ENCODE assay signal across 2 cellular contexts in the genomic region with DNA sequence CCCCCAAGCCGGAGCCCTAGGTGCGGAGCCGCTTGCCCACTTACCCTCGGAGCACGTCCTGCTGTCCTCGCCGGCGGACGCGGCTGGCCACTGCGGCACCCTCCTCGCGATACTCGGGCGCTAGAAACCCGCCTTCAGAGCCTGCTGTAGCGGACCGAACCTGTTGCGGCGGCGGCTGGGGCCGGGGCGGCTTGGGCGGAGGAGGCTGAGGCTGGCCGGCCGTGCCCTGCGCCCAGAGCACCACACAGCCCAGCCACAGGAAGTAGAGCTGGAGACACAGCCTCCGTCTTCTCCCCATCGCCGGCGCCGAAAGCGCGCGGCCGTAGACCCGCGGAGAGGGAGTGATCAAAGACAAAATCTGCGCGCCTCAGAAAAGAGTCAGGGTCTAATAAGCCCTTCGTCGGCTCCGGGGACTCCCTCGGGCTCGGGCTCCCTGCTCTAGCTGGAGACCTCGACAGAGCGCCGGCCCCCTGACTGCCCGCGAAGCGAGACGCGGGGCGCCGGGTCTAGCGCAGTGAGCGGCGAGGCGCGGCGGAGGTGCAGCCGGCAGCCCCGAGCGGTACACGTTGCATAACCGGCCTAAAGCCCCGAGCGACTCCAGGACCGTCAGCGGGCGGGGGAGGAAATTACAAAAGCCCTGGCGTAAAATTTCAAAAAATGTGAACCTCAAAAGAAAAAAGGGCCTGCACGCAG.
TF ChIP-seq lines count a peak whose summit lies in the region.

No MANE protein-coding gene starts in this region.

TF ChIP-seq in A549, 52 proteins besides CTCF, POLR2A, EP300 and RAD21 (continued from another document):
- TF ChIP-seq, protein P1, sequence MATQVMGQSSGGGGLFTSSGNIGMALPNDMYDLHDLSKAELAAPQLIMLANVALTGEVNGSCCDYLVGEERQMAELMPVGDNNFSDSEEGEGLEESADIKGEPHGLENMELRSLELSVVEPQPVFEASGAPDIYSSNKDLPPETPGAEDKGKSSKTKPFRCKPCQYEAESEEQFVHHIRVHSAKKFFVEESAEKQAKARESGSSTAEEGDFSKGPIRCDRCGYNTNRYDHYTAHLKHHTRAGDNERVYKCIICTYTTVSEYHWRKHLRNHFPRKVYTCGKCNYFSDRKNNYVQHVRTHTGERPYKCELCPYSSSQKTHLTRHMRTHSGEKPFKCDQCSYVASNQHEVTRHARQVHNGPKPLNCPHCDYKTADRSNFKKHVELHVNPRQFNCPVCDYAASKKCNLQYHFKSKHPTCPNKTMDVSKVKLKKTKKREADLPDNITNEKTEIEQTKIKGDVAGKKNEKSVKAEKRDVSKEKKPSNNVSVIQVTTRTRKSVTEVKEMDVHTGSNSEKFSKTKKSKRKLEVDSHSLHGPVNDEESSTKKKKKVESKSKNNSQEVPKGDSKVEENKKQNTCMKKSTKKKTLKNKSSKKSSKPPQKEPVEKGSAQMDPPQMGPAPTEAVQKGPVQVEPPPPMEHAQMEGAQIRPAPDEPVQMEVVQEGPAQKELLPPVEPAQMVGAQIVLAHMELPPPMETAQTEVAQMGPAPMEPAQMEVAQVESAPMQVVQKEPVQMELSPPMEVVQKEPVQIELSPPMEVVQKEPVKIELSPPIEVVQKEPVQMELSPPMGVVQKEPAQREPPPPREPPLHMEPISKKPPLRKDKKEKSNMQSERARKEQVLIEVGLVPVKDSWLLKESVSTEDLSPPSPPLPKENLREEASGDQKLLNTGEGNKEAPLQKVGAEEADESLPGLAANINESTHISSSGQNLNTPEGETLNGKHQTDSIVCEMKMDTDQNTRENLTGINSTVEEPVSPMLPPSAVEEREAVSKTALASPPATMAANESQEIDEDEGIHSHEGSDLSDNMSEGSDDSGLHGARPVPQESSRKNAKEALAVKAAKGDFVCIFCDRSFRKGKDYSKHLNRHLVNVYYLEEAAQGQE (IDR thresholded peaks at IDR 0.05): no peak
- no peak for TF ChIP-seq PHF8 (IDR thresholded peaks at IDR 0.05; ENCODE audit: borderline replicate concordance, low read depth)
- TF ChIP-seq FOXS1 (CRISPR knock-in tag; IDR thresholded peaks at IDR 0.05): no peak
- no peak for TF ChIP-seq ZSCAN20 (CRISPR knock-in tag; IDR thresholded peaks at IDR 0.05)
- TF ChIP-seq HDAC2 (IDR thresholded peaks at IDR 0.05): peak; percentile 81; the same call in 1 of the 2 replicates
- peak; percentile 8 to 32; a peak in 1 of 4 replicates for TF ChIP-seq CEBPB (IDR thresholded peaks at IDR 0.05)
- no peak for TF ChIP-seq HOXB13 (CRISPR knock-in tag; IDR thresholded peaks at IDR 0.05; ENCODE audit: low read depth)
- TF ChIP-seq, protein P2, sequence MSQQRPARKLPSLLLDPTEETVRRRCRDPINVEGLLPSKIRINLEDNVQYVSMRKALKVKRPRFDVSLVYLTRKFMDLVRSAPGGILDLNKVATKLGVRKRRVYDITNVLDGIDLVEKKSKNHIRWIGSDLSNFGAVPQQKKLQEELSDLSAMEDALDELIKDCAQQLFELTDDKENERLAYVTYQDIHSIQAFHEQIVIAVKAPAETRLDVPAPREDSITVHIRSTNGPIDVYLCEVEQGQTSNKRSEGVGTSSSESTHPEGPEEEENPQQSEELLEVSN (IDR thresholded peaks at IDR 0.05; ENCODE audit: borderline replicate concordance, low read depth): peak; percentile 62; the same call in 1 of the 2 replicates
- TF ChIP-seq, protein P3, sequence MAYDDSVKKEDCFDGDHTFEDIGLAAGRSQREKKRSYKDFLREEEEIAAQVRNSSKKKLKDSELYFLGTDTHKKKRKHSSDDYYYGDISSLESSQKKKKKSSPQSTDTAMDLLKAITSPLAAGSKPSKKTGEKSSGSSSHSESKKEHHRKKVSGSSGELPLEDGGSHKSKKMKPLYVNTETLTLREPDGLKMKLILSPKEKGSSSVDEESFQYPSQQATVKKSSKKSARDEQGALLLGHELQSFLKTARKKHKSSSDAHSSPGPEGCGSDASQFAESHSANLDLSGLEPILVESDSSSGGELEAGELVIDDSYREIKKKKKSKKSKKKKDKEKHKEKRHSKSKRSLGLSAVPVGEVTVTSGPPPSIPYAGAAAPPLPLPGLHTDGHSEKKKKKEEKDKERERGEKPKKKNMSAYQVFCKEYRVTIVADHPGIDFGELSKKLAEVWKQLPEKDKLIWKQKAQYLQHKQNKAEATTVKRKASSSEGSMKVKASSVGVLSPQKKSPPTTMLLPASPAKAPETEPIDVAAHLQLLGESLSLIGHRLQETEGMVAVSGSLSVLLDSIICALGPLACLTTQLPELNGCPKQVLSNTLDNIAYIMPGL (CRISPR knock-in tag; IDR thresholded peaks at IDR 0.05; ENCODE audit: borderline replicate concordance): no peak
- TF ChIP-seq, protein P4, sequence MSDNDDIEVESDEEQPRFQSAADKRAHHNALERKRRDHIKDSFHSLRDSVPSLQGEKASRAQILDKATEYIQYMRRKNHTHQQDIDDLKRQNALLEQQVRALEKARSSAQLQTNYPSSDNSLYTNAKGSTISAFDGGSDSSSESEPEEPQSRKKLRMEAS (IDR thresholded peaks at IDR 0.05): no peak
- no peak for TF ChIP-seq NFE2L2 (conservative IDR thresholded peaks at IDR 0.05; ENCODE audit: low read length)
- TF ChIP-seq RFX5 (IDR thresholded peaks at IDR 0.05): 0 out of 2 replicates have a peak, but pooled peaks have one; percentile 10
- no peak for TF ChIP-seq ESRRA (IDR thresholded peaks at IDR 0.05; ENCODE audit: borderline replicate concordance, low read length)
- TF ChIP-seq ZC3H11A (IDR thresholded peaks at IDR 0.05): no peak
- TF ChIP-seq CBX2 (IDR thresholded peaks at IDR 0.05; ENCODE audit: borderline replicate concordance, low read depth): no peak
TF ChIP-seq in A549: peak in this region for 5.

TF ChIP-seq in HEK293, 187 proteins besides CTCF, POLR2A, EP300 and RAD21 (continued from another document and continues in another):
- TF ChIP-seq, protein P5, sequence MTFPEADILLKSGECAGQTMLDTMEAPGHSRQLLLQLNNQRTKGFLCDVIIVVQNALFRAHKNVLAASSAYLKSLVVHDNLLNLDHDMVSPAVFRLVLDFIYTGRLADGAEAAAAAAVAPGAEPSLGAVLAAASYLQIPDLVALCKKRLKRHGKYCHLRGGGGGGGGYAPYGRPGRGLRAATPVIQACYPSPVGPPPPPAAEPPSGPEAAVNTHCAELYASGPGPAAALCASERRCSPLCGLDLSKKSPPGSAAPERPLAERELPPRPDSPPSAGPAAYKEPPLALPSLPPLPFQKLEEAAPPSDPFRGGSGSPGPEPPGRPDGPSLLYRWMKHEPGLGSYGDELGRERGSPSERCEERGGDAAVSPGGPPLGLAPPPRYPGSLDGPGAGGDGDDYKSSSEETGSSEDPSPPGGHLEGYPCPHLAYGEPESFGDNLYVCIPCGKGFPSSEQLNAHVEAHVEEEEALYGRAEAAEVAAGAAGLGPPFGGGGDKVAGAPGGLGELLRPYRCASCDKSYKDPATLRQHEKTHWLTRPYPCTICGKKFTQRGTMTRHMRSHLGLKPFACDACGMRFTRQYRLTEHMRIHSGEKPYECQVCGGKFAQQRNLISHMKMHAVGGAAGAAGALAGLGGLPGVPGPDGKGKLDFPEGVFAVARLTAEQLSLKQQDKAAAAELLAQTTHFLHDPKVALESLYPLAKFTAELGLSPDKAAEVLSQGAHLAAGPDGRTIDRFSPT (tag by site-specific recombination; IDR thresholded peaks at IDR 0.05): 0 out of 2 replicates have a peak, but pooled peaks have one; percentile 18
- TF ChIP-seq ZNF302 (tag by site-specific recombination; IDR thresholded peaks at IDR 0.05; ENCODE audit: low read depth): no peak
- TF ChIP-seq, protein P6, sequence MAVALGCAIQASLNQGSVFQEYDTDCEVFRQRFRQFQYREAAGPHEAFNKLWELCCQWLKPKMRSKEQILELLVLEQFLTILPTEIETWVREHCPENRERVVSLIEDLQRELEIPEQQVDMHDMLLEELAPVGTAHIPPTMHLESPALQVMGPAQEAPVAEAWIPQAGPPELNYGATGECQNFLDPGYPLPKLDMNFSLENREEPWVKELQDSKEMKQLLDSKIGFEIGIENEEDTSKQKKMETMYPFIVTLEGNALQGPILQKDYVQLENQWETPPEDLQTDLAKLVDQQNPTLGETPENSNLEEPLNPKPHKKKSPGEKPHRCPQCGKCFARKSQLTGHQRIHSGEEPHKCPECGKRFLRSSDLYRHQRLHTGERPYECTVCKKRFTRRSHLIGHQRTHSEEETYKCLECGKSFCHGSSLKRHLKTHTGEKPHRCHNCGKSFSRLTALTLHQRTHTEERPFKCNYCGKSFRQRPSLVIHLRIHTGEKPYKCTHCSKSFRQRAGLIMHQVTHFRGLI (tag by site-specific recombination; IDR thresholded peaks at IDR 0.05): peak; percentile 36; the same call in 1 of the 2 replicates
- TF ChIP-seq BCL11A (tag by site-specific recombination; IDR thresholded peaks at IDR 0.05; ENCODE audit: low read depth): no peak; the same call in 1 of the 2 replicates
- no peak for TF ChIP-seq ZNF248 (tag by site-specific recombination; IDR thresholded peaks at IDR 0.05)
- peak; percentile 19 for TF ChIP-seq GLIS2 (tag by site-specific recombination; IDR thresholded peaks at IDR 0.05)
- peak; percentile 20; the same call in 1 of the 2 replicates for TF ChIP-seq ZBTB8A (tag by site-specific recombination; IDR thresholded peaks at IDR 0.05)
- no peak for TF ChIP-seq ZNF292 (tag by site-specific recombination; IDR thresholded peaks at IDR 0.05; ENCODE audit: borderline replicate concordance, low read depth)
- no peak for TF ChIP-seq IKZF3 (tag by site-specific recombination; IDR thresholded peaks at IDR 0.05)
- TF ChIP-seq ZXDB (tag by site-specific recombination; IDR thresholded peaks at IDR 0.05): no peak
- peak; percentile 77; the same call in 1 of the 2 replicates for TF ChIP-seq SCRT1 (tag by site-specific recombination; IDR thresholded peaks at IDR 0.05; ENCODE audit: borderline replicate concordance)
- TF ChIP-seq REPIN1 (tag by site-specific recombination; IDR thresholded peaks at IDR 0.05; ENCODE audit: low read depth): no peak
- TF ChIP-seq ZNF366 (tag by site-specific recombination; conservative IDR thresholded peaks at IDR 0.05): 0 out of 2 replicates have a peak, but pooled peaks have one; percentile 12
- TF ChIP-seq, protein P7, sequence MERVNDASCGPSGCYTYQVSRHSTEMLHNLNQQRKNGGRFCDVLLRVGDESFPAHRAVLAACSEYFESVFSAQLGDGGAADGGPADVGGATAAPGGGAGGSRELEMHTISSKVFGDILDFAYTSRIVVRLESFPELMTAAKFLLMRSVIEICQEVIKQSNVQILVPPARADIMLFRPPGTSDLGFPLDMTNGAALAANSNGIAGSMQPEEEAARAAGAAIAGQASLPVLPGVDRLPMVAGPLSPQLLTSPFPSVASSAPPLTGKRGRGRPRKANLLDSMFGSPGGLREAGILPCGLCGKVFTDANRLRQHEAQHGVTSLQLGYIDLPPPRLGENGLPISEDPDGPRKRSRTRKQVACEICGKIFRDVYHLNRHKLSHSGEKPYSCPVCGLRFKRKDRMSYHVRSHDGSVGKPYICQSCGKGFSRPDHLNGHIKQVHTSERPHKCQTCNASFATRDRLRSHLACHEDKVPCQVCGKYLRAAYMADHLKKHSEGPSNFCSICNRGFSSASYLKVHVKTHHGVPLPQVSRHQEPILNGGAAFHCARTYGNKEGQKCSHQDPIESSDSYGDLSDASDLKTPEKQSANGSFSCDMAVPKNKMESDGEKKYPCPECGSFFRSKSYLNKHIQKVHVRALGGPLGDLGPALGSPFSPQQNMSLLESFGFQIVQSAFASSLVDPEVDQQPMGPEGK (tag by site-specific recombination; IDR thresholded peaks at IDR 0.05): peak; percentile 12; the same call in 1 of the 2 replicates
- no peak for TF ChIP-seq FEZF1 (tag by site-specific recombination; IDR thresholded peaks at IDR 0.05)
- TF ChIP-seq ZNF549 (tag by site-specific recombination; IDR thresholded peaks at IDR 0.05): no peak
- peak; percentile 40; the same call in 1 of the 2 replicates for TF ChIP-seq ZFP37 (tag by site-specific recombination; IDR thresholded peaks at IDR 0.05)
- TF ChIP-seq, protein P8, sequence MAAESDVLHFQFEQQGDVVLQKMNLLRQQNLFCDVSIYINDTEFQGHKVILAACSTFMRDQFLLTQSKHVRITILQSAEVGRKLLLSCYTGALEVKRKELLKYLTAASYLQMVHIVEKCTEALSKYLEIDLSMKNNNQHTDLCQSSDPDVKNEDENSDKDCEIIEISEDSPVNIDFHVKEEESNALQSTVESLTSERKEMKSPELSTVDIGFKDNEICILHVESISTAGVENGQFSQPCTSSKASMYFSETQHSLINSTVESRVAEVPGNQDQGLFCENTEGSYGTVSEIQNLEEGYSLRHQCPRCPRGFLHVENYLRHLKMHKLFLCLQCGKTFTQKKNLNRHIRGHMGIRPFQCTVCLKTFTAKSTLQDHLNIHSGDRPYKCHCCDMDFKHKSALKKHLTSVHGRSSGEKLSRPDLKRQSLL (tag by site-specific recombination; IDR thresholded peaks at IDR 0.05): 0 out of 2 replicates have a peak, but pooled peaks have one; percentile 38
- TF ChIP-seq, protein P9, sequence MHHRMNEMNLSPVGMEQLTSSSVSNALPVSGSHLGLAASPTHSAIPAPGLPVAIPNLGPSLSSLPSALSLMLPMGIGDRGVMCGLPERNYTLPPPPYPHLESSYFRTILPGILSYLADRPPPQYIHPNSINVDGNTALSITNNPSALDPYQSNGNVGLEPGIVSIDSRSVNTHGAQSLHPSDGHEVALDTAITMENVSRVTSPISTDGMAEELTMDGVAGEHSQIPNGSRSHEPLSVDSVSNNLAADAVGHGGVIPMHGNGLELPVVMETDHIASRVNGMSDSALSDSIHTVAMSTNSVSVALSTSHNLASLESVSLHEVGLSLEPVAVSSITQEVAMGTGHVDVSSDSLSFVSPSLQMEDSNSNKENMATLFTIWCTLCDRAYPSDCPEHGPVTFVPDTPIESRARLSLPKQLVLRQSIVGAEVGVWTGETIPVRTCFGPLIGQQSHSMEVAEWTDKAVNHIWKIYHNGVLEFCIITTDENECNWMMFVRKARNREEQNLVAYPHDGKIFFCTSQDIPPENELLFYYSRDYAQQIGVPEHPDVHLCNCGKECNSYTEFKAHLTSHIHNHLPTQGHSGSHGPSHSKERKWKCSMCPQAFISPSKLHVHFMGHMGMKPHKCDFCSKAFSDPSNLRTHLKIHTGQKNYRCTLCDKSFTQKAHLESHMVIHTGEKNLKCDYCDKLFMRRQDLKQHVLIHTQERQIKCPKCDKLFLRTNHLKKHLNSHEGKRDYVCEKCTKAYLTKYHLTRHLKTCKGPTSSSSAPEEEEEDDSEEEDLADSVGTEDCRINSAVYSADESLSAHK (tag by site-specific recombination; IDR thresholded peaks at IDR 0.05): 0 out of 2 replicates have a peak, but pooled peaks have one; percentile 14
- TF ChIP-seq, protein P10, sequence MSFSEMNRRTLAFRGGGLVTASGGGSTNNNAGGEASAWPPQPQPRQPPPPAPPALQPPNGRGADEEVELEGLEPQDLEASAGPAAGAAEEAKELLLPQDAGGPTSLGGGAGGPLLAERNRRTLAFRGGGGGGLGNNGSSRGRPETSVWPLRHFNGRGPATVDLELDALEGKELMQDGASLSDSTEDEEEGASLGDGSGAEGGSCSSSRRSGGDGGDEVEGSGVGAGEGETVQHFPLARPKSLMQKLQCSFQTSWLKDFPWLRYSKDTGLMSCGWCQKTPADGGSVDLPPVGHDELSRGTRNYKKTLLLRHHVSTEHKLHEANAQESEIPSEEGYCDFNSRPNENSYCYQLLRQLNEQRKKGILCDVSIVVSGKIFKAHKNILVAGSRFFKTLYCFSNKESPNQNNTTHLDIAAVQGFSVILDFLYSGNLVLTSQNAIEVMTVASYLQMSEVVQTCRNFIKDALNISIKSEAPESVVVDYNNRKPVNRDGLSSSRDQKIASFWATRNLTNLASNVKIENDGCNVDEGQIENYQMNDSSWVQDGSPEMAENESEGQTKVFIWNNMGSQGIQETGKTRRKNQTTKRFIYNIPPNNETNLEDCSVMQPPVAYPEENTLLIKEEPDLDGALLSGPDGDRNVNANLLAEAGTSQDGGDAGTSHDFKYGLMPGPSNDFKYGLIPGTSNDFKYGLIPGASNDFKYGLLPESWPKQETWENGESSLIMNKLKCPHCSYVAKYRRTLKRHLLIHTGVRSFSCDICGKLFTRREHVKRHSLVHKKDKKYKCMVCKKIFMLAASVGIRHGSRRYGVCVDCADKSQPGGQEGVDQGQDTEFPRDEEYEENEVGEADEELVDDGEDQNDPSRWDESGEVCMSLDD (tag by site-specific recombination; IDR thresholded peaks at IDR 0.05): 0 out of 2 replicates have a peak, but pooled peaks have one; percentile 49
- no peak for TF ChIP-seq EGR2 (tag by site-specific recombination; IDR thresholded peaks at IDR 0.05; ENCODE audit: low read depth)
- peak; percentile 65 for TF ChIP-seq SP2 (tag by site-specific recombination; IDR thresholded peaks at IDR 0.05)
- TF ChIP-seq ZNF112 (tag by site-specific recombination; IDR thresholded peaks at IDR 0.05): no peak
- no peak for TF ChIP-seq ZNF514 (tag by site-specific recombination; IDR thresholded peaks at IDR 0.05)
